ENCODE assay signal across 8 cellular contexts in the genomic region with DNA sequence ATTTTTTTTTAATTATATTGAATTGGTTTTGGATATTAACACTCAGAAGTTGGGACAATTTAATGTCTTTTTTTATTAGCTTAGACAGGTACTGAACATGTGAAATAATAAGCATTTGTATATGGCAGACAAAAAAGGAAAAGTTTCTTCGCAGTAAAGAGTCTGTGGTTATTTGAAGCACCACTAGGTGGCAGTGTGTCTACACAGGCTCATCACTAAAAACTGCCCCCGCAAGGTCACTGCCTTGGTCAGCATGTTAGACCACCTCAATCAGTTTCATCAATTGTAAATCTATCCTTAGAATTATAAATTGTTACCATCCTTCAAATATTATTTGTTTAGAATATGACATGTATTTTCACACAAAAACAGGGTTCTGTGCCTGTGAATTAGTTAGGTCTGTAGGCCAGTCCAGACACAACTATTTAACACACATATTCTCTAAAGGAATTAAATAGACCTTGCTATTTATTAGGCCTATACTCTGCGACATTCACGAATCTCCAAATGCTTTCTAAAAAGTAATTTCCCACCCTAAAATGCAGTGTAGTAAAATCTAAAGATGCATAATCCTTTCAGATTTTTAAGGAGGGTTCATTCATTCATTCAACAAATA. TPM values are rescaled to one million over a fixed set of nuclear protein-coding genes. Genes with fewer than 3 reads are reported as not detected.
DNase-seq lines count a peak whose midpoint lies in the region; ATAC-seq and TF ChIP-seq lines count a peak whose summit lies in the region.

No MANE protein-coding gene starts in this region.

- H3K27me3 ChIP-seq in Caco-2 (replicated peaks; ENCODE audit: control insufficient read depth, insufficient read depth, low read length) = no peaks in the 10 kb centered on the region

- H3K36me3 Mint-ChIP-seq in Caco-2 (ENCODE audit: insufficient read depth, unreplicated experiment) = no peaks in the 10 kb centered on the region
- no peaks in the 10 kb centered on the region for H3K36me3 Mint-ChIP-seq in activated T-helper 2 cell treated with anti-CD3 and anti-CD28 coated beads, Interferon-gamma antibody, Interleukin-2, Interleukin-4, amounts not matched to agents 10 μg/mL and 5 μg/mL and 100 μg/mL, durations not matched to agents 14 hours and 24 hours and 36 hours (ENCODE audit: low read depth)

- TF ChIP-seq CTCF in Caco-2 (IDR thresholded peaks at IDR 0.05; ENCODE audit: insufficient read depth in 1 of 2, low read depth in 1 of 2, low read length in 1 of 2, severe bottlenecking in 1 of 2, unreplicated experiment in 1 of 2) = peak; percentile 84 to 86

- H3K4me3 Mint-ChIP-seq in Caco-2 (ENCODE audit: unreplicated experiment) = no peak overlapping the region
- H3K4me3 Mint-ChIP-seq in activated T-helper 2 cell treated with anti-CD3 and anti-CD28 coated beads, Interferon-gamma antibody, Interleukin-2, Interleukin-4, amounts not matched to agents 10 μg/mL and 5 μg/mL and 100 μg/mL, durations not matched to agents 14 hours and 24 hours and 36 hours (ENCODE audit: low read depth) = no peak overlapping the region

- no peaks in the 10 kb centered on the region for H3K36me3 ChIP-seq in Caco-2 (ENCODE audit: control insufficient read depth, insufficient read depth, low read length)

- peaks cover 17% of the 10 kb centered on the region for H3K27me3 Mint-ChIP-seq in Caco-2 (ENCODE audit: insufficient read depth, unreplicated experiment)
- H3K27me3 Mint-ChIP-seq in activated T-helper 2 cell treated with anti-CD3 and anti-CD28 coated beads, Interferon-gamma antibody, Interleukin-2, Interleukin-4, amounts not matched to agents 10 μg/mL and 5 μg/mL and 100 μg/mL, durations not matched to agents 14 hours and 24 hours and 36 hours (ENCODE audit: low read depth) = no peaks in the 10 kb centered on the region

- peak; percentile 84 for ATAC-seq in GM18511 (IDR thresholded peaks at IDR 0.05; ENCODE audit: unreplicated experiment)
- ATAC-seq in HG02981 (IDR thresholded peaks at IDR 0.05; ENCODE audit: unreplicated experiment) = peak; percentile 77

- intact Hi-C loops in Caco-2 (cut with micrococcal nuclease; ENCODE audit: unreplicated experiment) = loop anchor here (1.0 kb wide), 2 partner anchors 46 to 77 kb away; no protein-coding TSS in a partner anchor
- intact Hi-C loops in activated T-helper 2 cell treated with anti-CD3 and anti-CD28 coated beads, Interferon-gamma antibody, Interleukin-2, Interleukin-4, amounts not matched to agents 10 μg/mL and 5 μg/mL and 100 μg/mL, durations not matched to agents 14 hours and 24 hours and 36 hours (cut with micrococcal nuclease) = no loop called here

- DNase-seq in Caco-2 = peak in 1 of 2 experiments; percentile 43
- peak; percentile 15 for DNase-seq in RPMI8226
- peak; percentile 16 for DNase-seq in germinal center (ENCODE audit: low spot score)
- DNase-seq in superior temporal gyrus (ENCODE audit: extremely low spot score) = peak; percentile 61
- DNase-seq in activated T-helper 2 cell treated with anti-CD3 and anti-CD28 coated beads, Interferon-gamma antibody, Interleukin-2, Interleukin-4, amounts not matched to agents 10 μg/mL and 5 μg/mL and 100 μg/mL, durations not matched to agents 14 hours and 24 hours and 36 hours (ENCODE audit: low spot score) = no peak
- no peak for DNase-seq in NCI-H1092 treated with DMSO at 0.1 percent for 48 hours (lab: John Stamatoyannopoulos, UW)

- no peak overlapping the region for H3K27ac Mint-ChIP-seq in Caco-2 (ENCODE audit: unreplicated experiment)
- no peak overlapping the region for H3K27ac Mint-ChIP-seq in activated T-helper 2 cell treated with anti-CD3 and anti-CD28 coated beads, Interferon-gamma antibody, Interleukin-2, Interleukin-4, amounts not matched to agents 10 μg/mL and 5 μg/mL and 100 μg/mL, durations not matched to agents 14 hours and 24 hours and 36 hours

- H3K9me3 ChIP-seq in Caco-2 = no peaks in the 10 kb centered on the region

- CTCF ChIA-PET in Caco-2 (lab: Charles Lee) = no interaction called here

- POLR2A ChIA-PET in Caco-2 (lab: Charles Lee) = no interaction called here

- H3K4me1 Mint-ChIP-seq in Caco-2 (ENCODE audit: low read depth, unreplicated experiment) = no peaks in the 10 kb centered on the region
- H3K4me1 Mint-ChIP-seq in activated T-helper 2 cell treated with anti-CD3 and anti-CD28 coated beads, Interferon-gamma antibody, Interleukin-2, Interleukin-4, amounts not matched to agents 10 μg/mL and 5 μg/mL and 100 μg/mL, durations not matched to agents 14 hours and 24 hours and 36 hours (ENCODE audit: low read depth) = no peaks in the 10 kb centered on the region

- no peaks in the 10 kb centered on the region for H3K4me1 ChIP-seq in Caco-2

- H3K4me3 ChIP-seq in Caco-2 (ENCODE audit: low read depth, low read length) = no peak overlapping the region

- no TSS peak for BruUV-seq in Caco-2 (replicated peaks; lab: Mats Ljungman, UMichigan)

- no peaks in the 10 kb centered on the region for H3K9me3 Mint-ChIP-seq in Caco-2 (ENCODE audit: unreplicated experiment)
- no peaks in the 10 kb centered on the region for H3K9me3 Mint-ChIP-seq in activated T-helper 2 cell treated with anti-CD3 and anti-CD28 coated beads, Interferon-gamma antibody, Interleukin-2, Interleukin-4, amounts not matched to agents 10 μg/mL and 5 μg/mL and 100 μg/mL, durations not matched to agents 14 hours and 24 hours and 36 hours

RNA-seq across cellular contexts. Expression of a gene that starts 17.0 kb away (rescaled TPM):
- total RNA-seq in Caco-2 (2022) = not detected in 2 replicates
- not detected in 2 replicates for total RNA-seq in activated T-helper 2 cell treated with anti-CD3 and anti-CD28 coated beads, Interferon-gamma antibody, Interleukin-2, Interleukin-4, amounts not matched to agents 10 μg/mL and 5 μg/mL and 100 μg/mL, durations not matched to agents 14 hours and 24 hours and 36 hours

Comparison
In these comparisons a context has a peak if more than half of its experiments do, and no peak if none do; other contexts are left out.
1. DNase-seq: peak in RPMI8226 (single experiment), germinal center (single experiment) and superior temporal gyrus (single experiment); none in activated T-helper 2 cell treated with anti-CD3 and anti-CD28 coated beads, Interferon-gamma antibody, Interleukin-2, Interleukin-4, amounts not matched to agents 10 μg/mL and 5 μg/mL and 100 μg/mL, durations not matched to agents 14 hours and 24 hours and 36 hours (single experiment) and NCI-H1092 treated with DMSO at 0.1 percent for 48 hours (single experiment).